ENCODE assay signal across 9 cellular contexts in genomic region chr2:68423966-68424650, GRCh38. TPM values are rescaled to one million over a fixed set of nuclear protein-coding genes. Genes with fewer than 3 reads are reported as not detected.
A peak's percentile ranks its signal among the peaks of the same experiment; 100 is the strongest.
DNase-seq lines count a peak whose midpoint lies in the region; ATAC-seq and TF ChIP-seq lines count a peak whose summit lies in the region.
"Had no signal": no experiment of that assay in that cellular context is flagged by ENCODE, and none has a peak within 500 bp of the region (broad histone marks: within the 10 kb centered on the region; RNA-seq: fewer than 3 reads in every experiment).

No MANE protein-coding gene starts in this region.

- no peaks in the 10 kb centered on the region for H3K27me3 Mint-ChIP-seq in CD4-positive, CD25-positive, alpha-beta regulatory T cell
- H3K27me3 Mint-ChIP-seq in activated T-helper 2 cell treated with anti-CD3 and anti-CD28 coated beads, Interferon-gamma antibody, Interleukin-2, Interleukin-4, amounts not matched to agents 10 μg/mL and 5 μg/mL and 100 μg/mL, durations not matched to agents 14 hours and 24 hours and 36 hours (ENCODE audit: low read depth): peaks cover 4% of the 10 kb centered on the region

- no peak overlapping the region for H4K8ac ChIP-seq in mesenchymal stem cell (ENCODE audit: low read length)

- no peak for TF ChIP-seq EP300 in gastroesophageal sphincter (IDR thresholded peaks at IDR 0.05)

- peak; percentile 56 to 70 for ATAC-seq in CD4-positive, CD25-positive, alpha-beta regulatory T cell (ENCODE audit: low read depth in 2 of 2)
- ATAC-seq in GM19351 (IDR thresholded peaks at IDR 0.05; ENCODE audit: unreplicated experiment) (peak; percentile 74), HG03095 (IDR thresholded peaks at IDR 0.05; ENCODE audit: unreplicated experiment) (peak; percentile 75), gastroesophageal sphincter (no peak)

- no peak overlapping the region for H2BK5ac ChIP-seq in mesenchymal stem cell (ENCODE audit: low read depth, low read length, poor library complexity, severe bottlenecking)

- H3K9ac ChIP-seq in mesenchymal stem cell (ENCODE audit: low read length): no peak overlapping the region
- H3K9ac ChIP-seq: parathyroid adenoma had no signal

- H2AFZ ChIP-seq in mesenchymal stem cell (ENCODE audit: low read depth, low read length): no peak overlapping the region
- H2AFZ ChIP-seq: parathyroid adenoma had no signal

- peak overlapping the region; percentile 43 for H3K4me3 ChIP-seq in CD4-positive, CD25-positive, alpha-beta regulatory T cell (ENCODE audit: low read depth, low read length)
- H3K4me3 ChIP-seq in mesenchymal stem cell (ENCODE audit: insufficient read depth in 1 of 2, low read depth in 1 of 2, low read length in 2 of 2) (no peak overlapping the region), gastroesophageal sphincter (no peak overlapping the region)

- H3K36me3 ChIP-seq in CD4-positive, CD25-positive, alpha-beta regulatory T cell (ENCODE audit: control insufficient read depth, insufficient read depth, low read length): no peaks in the 10 kb centered on the region
- H3K36me3 ChIP-seq in mesenchymal stem cell (ENCODE audit: control insufficient read depth in 1 of 2, insufficient read depth in 2 of 2, low read depth in 1 of 2, low read length in 2 of 2) (no peaks in the 10 kb centered on the region), gastroesophageal sphincter (no peaks in the 10 kb centered on the region)

- no peak overlapping the region for H2AK5ac ChIP-seq in mesenchymal stem cell (ENCODE audit: low read length, severe bottlenecking)

- H2BK12ac ChIP-seq in mesenchymal stem cell (ENCODE audit: low read length in 2 of 2): no peak overlapping the region

- no peak overlapping the region for H4K91ac ChIP-seq in mesenchymal stem cell (ENCODE audit: low read length)

- no peaks in the 10 kb centered on the region for H3K27me3 ChIP-seq in CD4-positive, CD25-positive, alpha-beta regulatory T cell (ENCODE audit: control insufficient read depth, insufficient read depth, low read length)
- H3K27me3 ChIP-seq in mesenchymal stem cell (ENCODE audit: control insufficient read depth in 1 of 2, insufficient read depth in 1 of 2, low read length in 2 of 2) (peaks cover 15 to 16% of the 10 kb centered on the region in 2 experiments), gastroesophageal sphincter (no peaks in the 10 kb centered on the region)

- intact Hi-C loops in activated T-helper 2 cell treated with anti-CD3 and anti-CD28 coated beads, Interferon-gamma antibody, Interleukin-2, Interleukin-4, amounts not matched to agents 10 μg/mL and 5 μg/mL and 100 μg/mL, durations not matched to agents 14 hours and 24 hours and 36 hours (cut with micrococcal nuclease): loop anchor here (1.0 to 2.0 kb wide), 3 partner anchors 17 to 45 kb away; no protein-coding TSS in a partner anchor

- H3K4me3 Mint-ChIP-seq in CD4-positive, CD25-positive, alpha-beta regulatory T cell: no peak overlapping the region
- no peak overlapping the region for H3K4me3 Mint-ChIP-seq in activated T-helper 2 cell treated with anti-CD3 and anti-CD28 coated beads, Interferon-gamma antibody, Interleukin-2, Interleukin-4, amounts not matched to agents 10 μg/mL and 5 μg/mL and 100 μg/mL, durations not matched to agents 14 hours and 24 hours and 36 hours (ENCODE audit: low read depth)

- H2BK120ac ChIP-seq in mesenchymal stem cell (ENCODE audit: low read depth, low read length): no peak overlapping the region

- 66% methylated on average over 2 of the region's 2 CpGs for WGBS in mesenchymal stem cell
- 62 to 67% methylated on average over 1 to 2 of the region's 2 CpGs for WGBS in gastroesophageal sphincter (ENCODE audit: low coverage in 1 of 2), 2 donors

- TF ChIP-seq CTCF in gastroesophageal sphincter (IDR thresholded peaks at IDR 0.05): no peak

- no peak for TF ChIP-seq POLR2A in gastroesophageal sphincter (IDR thresholded peaks at IDR 0.05)

- H3K4me1 Mint-ChIP-seq in CD4-positive, CD25-positive, alpha-beta regulatory T cell: peaks cover 11 to 31% (median 19%) of the 10 kb centered on the region in 4 donors
- H3K4me1 Mint-ChIP-seq in activated T-helper 2 cell treated with anti-CD3 and anti-CD28 coated beads, Interferon-gamma antibody, Interleukin-2, Interleukin-4, amounts not matched to agents 10 μg/mL and 5 μg/mL and 100 μg/mL, durations not matched to agents 14 hours and 24 hours and 36 hours (ENCODE audit: low read depth): peaks cover 2% of the 10 kb centered on the region

- peaks cover 52% of the 10 kb centered on the region for H3K4me1 ChIP-seq in CD4-positive, CD25-positive, alpha-beta regulatory T cell (ENCODE audit: control insufficient read depth, insufficient read depth, low read length, poor library complexity, severe bottlenecking)
- H3K4me1 ChIP-seq in mesenchymal stem cell (ENCODE audit: control insufficient read depth, insufficient read depth, low read depth, low read length) (no peaks in the 10 kb centered on the region), gastroesophageal sphincter (peaks cover 0 to 21% (median 0%) of the 10 kb centered on the region in 3 donors)
- H3K4me1 ChIP-seq: parathyroid adenoma had no signal

- no peaks in the 10 kb centered on the region for H3K79me1 ChIP-seq in mesenchymal stem cell (replicated peaks; ENCODE audit: low read length, poor library complexity, severe bottlenecking)

- H3K36me3 Mint-ChIP-seq in CD4-positive, CD25-positive, alpha-beta regulatory T cell: no peaks in the 10 kb centered on the region
- H3K36me3 Mint-ChIP-seq in activated T-helper 2 cell treated with anti-CD3 and anti-CD28 coated beads, Interferon-gamma antibody, Interleukin-2, Interleukin-4, amounts not matched to agents 10 μg/mL and 5 μg/mL and 100 μg/mL, durations not matched to agents 14 hours and 24 hours and 36 hours (ENCODE audit: low read depth): no peaks in the 10 kb centered on the region

- H3K18ac ChIP-seq in mesenchymal stem cell (ENCODE audit: low read depth in 1 of 2, low read length in 2 of 2): no peak overlapping the region

- no peaks in the 10 kb centered on the region for H3K9me3 ChIP-seq in CD4-positive, CD25-positive, alpha-beta regulatory T cell (ENCODE audit: control insufficient read depth in 2 of 2, low read length in 2 of 2)
- H3K9me3 ChIP-seq in mesenchymal stem cell (ENCODE audit: control insufficient read depth, low read length): no peaks in the 10 kb centered on the region
- H3K9me3 ChIP-seq in gastroesophageal sphincter: no peaks in the 10 kb centered on the region

- no peaks in the 10 kb centered on the region for H3K9me3 Mint-ChIP-seq in CD4-positive, CD25-positive, alpha-beta regulatory T cell
- no peaks in the 10 kb centered on the region for H3K9me3 Mint-ChIP-seq in activated T-helper 2 cell treated with anti-CD3 and anti-CD28 coated beads, Interferon-gamma antibody, Interleukin-2, Interleukin-4, amounts not matched to agents 10 μg/mL and 5 μg/mL and 100 μg/mL, durations not matched to agents 14 hours and 24 hours and 36 hours

- H3K14ac ChIP-seq in mesenchymal stem cell (ENCODE audit: low read length in 2 of 2): no peak overlapping the region

- H3K23ac ChIP-seq in mesenchymal stem cell (ENCODE audit: low read length in 2 of 2): no peak overlapping the region

- H3K4ac ChIP-seq in mesenchymal stem cell (ENCODE audit: low read depth in 1 of 2, low read length in 2 of 2): no peak overlapping the region

- H3K27ac Mint-ChIP-seq in CD4-positive, CD25-positive, alpha-beta regulatory T cell: no peak overlapping the region
- H3K27ac Mint-ChIP-seq in activated T-helper 2 cell treated with anti-CD3 and anti-CD28 coated beads, Interferon-gamma antibody, Interleukin-2, Interleukin-4, amounts not matched to agents 10 μg/mL and 5 μg/mL and 100 μg/mL, durations not matched to agents 14 hours and 24 hours and 36 hours: no peak overlapping the region

- H3K4me2 ChIP-seq in mesenchymal stem cell (ENCODE audit: low read length, poor library complexity, severe bottlenecking): no peak overlapping the region

- H3K27ac ChIP-seq in CD4-positive, CD25-positive, alpha-beta regulatory T cell (ENCODE audit: insufficient read depth, low read length, poor library complexity, severe bottlenecking): peak overlapping the region; percentile 53
- H3K27ac ChIP-seq in mesenchymal stem cell (ENCODE audit: low read length, poor library complexity, severe bottlenecking) (no peak overlapping the region), gastroesophageal sphincter (no peak overlapping the region)
- H3K27ac ChIP-seq: parathyroid adenoma had no signal

- no peak overlapping the region for H2BK15ac ChIP-seq in mesenchymal stem cell (ENCODE audit: low read depth, poor library complexity, severe bottlenecking)

- peak in 2 of 3 donors; percentile 20 to 63 for DNase-seq in CD4-positive, CD25-positive, alpha-beta regulatory T cell
- peak; percentile 98 for DNase-seq in SIG-M5 (lab: John Stamatoyannopoulos, UW)
- DNase-seq in mesenchymal stem cell: no peak
- no peak for DNase-seq in activated T-helper 2 cell treated with anti-CD3 and anti-CD28 coated beads, Interferon-gamma antibody, Interleukin-2, Interleukin-4, amounts not matched to agents 10 μg/mL and 5 μg/mL and 100 μg/mL, durations not matched to agents 14 hours and 24 hours and 36 hours (ENCODE audit: low spot score)
- no peak for DNase-seq in putamen (ENCODE audit: low spot score)

RNA-seq across cellular contexts. Expression of gene FBXO48, which starts 43.0 kb away (rescaled TPM):
- total RNA-seq in CD4-positive, CD25-positive, alpha-beta regulatory T cell: 2.7 TPM
- 1 to 10 TPM in 2 of 4 donors, under 1 TPM in 2; 0.59 to 1.3 (median 0.82) TPM for polyA plus RNA-seq in CD4-positive, CD25-positive, alpha-beta regulatory T cell
- polyA plus RNA-seq in mesenchymal stem cell (2013, experiment 1 of 2): 0.61 TPM
- polyA plus RNA-seq in mesenchymal stem cell (2013, experiment 2 of 2): 0.59 TPM
- total RNA-seq in activated T-helper 2 cell treated with anti-CD3 and anti-CD28 coated beads, Interferon-gamma antibody, Interleukin-2, Interleukin-4, amounts not matched to agents 10 μg/mL and 5 μg/mL and 100 μg/mL, durations not matched to agents 14 hours and 24 hours and 36 hours: 1.3 TPM in 2 replicates
- total RNA-seq in gastroesophageal sphincter: 1 to 10 TPM in 1 of 4 donors, under 1 TPM in 3; 0.35 to 1.2 (median 0.62) TPM

RNA-seq across cellular contexts. Expression of gene APLF, which starts 43.3 kb away (rescaled TPM):
- 3.9 TPM for total RNA-seq in CD4-positive, CD25-positive, alpha-beta regulatory T cell
- polyA plus RNA-seq in CD4-positive, CD25-positive, alpha-beta regulatory T cell: 1 to 10 TPM; 1.5 to 2.9 (median 2.1) TPM
- polyA plus RNA-seq in mesenchymal stem cell (2013, experiment 1 of 2): 1.3 TPM
- polyA plus RNA-seq in mesenchymal stem cell (2013, experiment 2 of 2): 1.4 TPM
- total RNA-seq in activated T-helper 2 cell treated with anti-CD3 and anti-CD28 coated beads, Interferon-gamma antibody, Interleukin-2, Interleukin-4, amounts not matched to agents 10 μg/mL and 5 μg/mL and 100 μg/mL, durations not matched to agents 14 hours and 24 hours and 36 hours: 3.8 TPM in 2 replicates
- total RNA-seq in gastroesophageal sphincter: 10 to 100 TPM in 2 of 4 donors, 1 to 10 TPM in 2; 5.5 to 12.0 (median 10.4) TPM

RNA-seq across cellular contexts. Expression of gene PLEK, which starts 59.0 kb away (rescaled TPM):
- total RNA-seq in CD4-positive, CD25-positive, alpha-beta regulatory T cell: 10.1 TPM
- 1 to 10 TPM; 2.2 to 8.7 (median 5.1) TPM for polyA plus RNA-seq in CD4-positive, CD25-positive, alpha-beta regulatory T cell
- 0.01 TPM for polyA plus RNA-seq in mesenchymal stem cell (2013, experiment 1 of 2)
- polyA plus RNA-seq in mesenchymal stem cell (2013, experiment 2 of 2): not detected
- 0.18 and 0.48 TPM in 2 replicates for total RNA-seq in activated T-helper 2 cell treated with anti-CD3 and anti-CD28 coated beads, Interferon-gamma antibody, Interleukin-2, Interleukin-4, amounts not matched to agents 10 μg/mL and 5 μg/mL and 100 μg/mL, durations not matched to agents 14 hours and 24 hours and 36 hours
- 10 to 100 TPM in 1 of 4 donors, 1 to 10 TPM in 3; 5.0 to 33.0 (median 6.8) TPM for total RNA-seq in gastroesophageal sphincter

Comparison
In these comparisons a context has a peak if more than half of its experiments do, and no peak if none do; other contexts are left out.
1. DNase-seq: peak in CD4-positive, CD25-positive, alpha-beta regulatory T cell (2 of 3) and SIG-M5 (single experiment); none in mesenchymal stem cell (single experiment), activated T-helper 2 cell treated with anti-CD3 and anti-CD28 coated beads, Interferon-gamma antibody, Interleukin-2, Interleukin-4, amounts not matched to agents 10 μg/mL and 5 μg/mL and 100 μg/mL, durations not matched to agents 14 hours and 24 hours and 36 hours (single experiment) and putamen (single experiment).